8 cellular contexts compared by ENCODE assay signal in genomic region chr14:33839193-33840076, GRCh38.
DNase-seq lines count a peak whose midpoint lies in the region; ATAC-seq and TF ChIP-seq lines count a peak whose summit lies in the region.

No MANE protein-coding gene starts in this region.

- no peaks in the 10 kb centered on the region for H3K9me3 ChIP-seq in OCI-LY1 (ENCODE audit: low read length)

- no peaks in the 10 kb centered on the region for H3K36me3 ChIP-seq in OCI-LY1 (ENCODE audit: insufficient read depth, low read length)

- no peaks in the 10 kb centered on the region for H3K79me2 ChIP-seq in OCI-LY1 (ENCODE audit: insufficient read depth, low read length)

- H3K27me3 ChIP-seq in OCI-LY1 (ENCODE audit: insufficient read depth, low read length) = no peaks in the 10 kb centered on the region

- H2AFZ ChIP-seq in OCI-LY1 (ENCODE audit: low read length) = no peak overlapping the region

- no peak overlapping the region for H3K9ac ChIP-seq in OCI-LY1 (ENCODE audit: low read length)

- H3K4me3 ChIP-seq in OCI-LY1 (ENCODE audit: low read depth, low read length, poor library complexity, severe bottlenecking) = no peak overlapping the region

- intact Hi-C loops in posterior cingulate gyrus (cut with DNase I) = loop anchor here (2.0 kb wide), 2 partner anchors 259 to 389 kb away; no protein-coding TSS in a partner anchor

- TF ChIP-seq CTCF in OCI-LY1 (IDR thresholded peaks at IDR 0.05; ENCODE audit: low read length) = peak; percentile 81

- H3F3A ChIP-seq in OCI-LY1 (ENCODE audit: insufficient read depth, low read length) = no peaks in the 10 kb centered on the region

- ATAC-seq in GM21447 (IDR thresholded peaks at IDR 0.05; ENCODE audit: unreplicated experiment) = no peak

- H3K27ac ChIP-seq in OCI-LY1 (ENCODE audit: low read depth, low read length, poor library complexity, severe bottlenecking) = no peak overlapping the region

- no peaks in the 10 kb centered on the region for H3K9me2 ChIP-seq in OCI-LY1 (ENCODE audit: low read depth, low read length)

- peak; percentile 77 for DNase-seq in GM03348 (ENCODE audit: low spot score)
- peak; percentile 52 for DNase-seq in HT-29 (ENCODE audit: low spot score)
- peak; percentile 8 to 18 for DNase-seq in activated T-helper 1 cell treated with anti-CD3 and anti-CD28 coated beads, Interleukin-2, amount 50 U/mL, for 16 hours (ENCODE audit: low read depth in 1 of 2, low spot score in 1 of 2)
- DNase-seq in foreskin melanocyte = peak; percentile 32
- DNase-seq in posterior cingulate gyrus = peak in 8 of 10 donors; percentile 44 to 89 (median 65)
- no peak for DNase-seq in NCI-H146 (lab: John Stamatoyannopoulos, UW)

- H3K4me1 ChIP-seq in OCI-LY1 (ENCODE audit: insufficient read depth, low read length, severe bottlenecking) = no peaks in the 10 kb centered on the region

- H3K4me2 ChIP-seq in OCI-LY1 (ENCODE audit: low read length) = no peak overlapping the region

- H4K20me1 ChIP-seq in OCI-LY1 (ENCODE audit: insufficient read depth, low read length) = no peaks in the 10 kb centered on the region
